Comparison of ENCODE assay signal across 8 cellular contexts in the genomic region with DNA sequence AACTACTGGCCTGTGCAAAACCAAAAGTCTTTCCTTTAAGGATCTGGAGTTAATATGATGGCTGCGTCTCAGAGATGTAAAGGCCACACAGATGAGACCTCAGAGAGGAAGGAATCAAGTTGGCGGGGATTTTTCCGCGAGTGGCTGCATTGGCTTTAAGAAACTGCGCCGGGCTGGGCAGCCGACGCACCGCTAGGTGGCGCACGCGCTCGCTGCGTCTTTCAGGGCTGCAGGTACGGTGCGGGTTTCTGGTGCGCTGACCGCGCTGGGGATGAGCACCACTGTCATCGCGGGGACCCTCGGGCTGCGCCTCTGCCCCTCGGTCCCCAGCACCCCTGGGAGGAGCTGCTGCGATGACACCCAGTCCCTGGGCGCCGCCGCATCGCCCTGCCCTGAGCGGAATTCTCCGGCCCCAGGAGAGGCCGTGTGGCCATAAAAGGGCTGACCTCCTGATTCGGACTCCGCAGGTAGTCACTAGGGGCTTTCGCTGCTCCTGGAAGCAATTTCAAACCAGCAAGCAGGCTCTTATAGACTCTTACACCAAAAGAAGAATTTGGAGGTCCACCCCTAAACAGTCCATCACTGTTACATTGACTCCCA.
DNase-seq lines count a peak whose midpoint lies in the region; ATAC-seq and TF ChIP-seq lines count a peak whose summit lies in the region.

No MANE protein-coding gene starts in this region.

- H3K27ac ChIP-seq in VCaP, result no peak overlapping the region

- peak; percentile 100 for TF ChIP-seq CTCF in VCaP (conservative IDR thresholded peaks at IDR 0.05)

- ATAC-seq in HG02970 (IDR thresholded peaks at IDR 0.05; ENCODE audit: low FRiP score, unreplicated experiment), result no peak

- DNase-seq in G401 (ENCODE audit: low spot score), result peak; percentile 72
- DNase-seq in M059J (ENCODE audit: low read depth), result peak; percentile 45
- DNase-seq in T47D (ENCODE audit: low read depth in 1 of 2, low spot score in 1 of 2), result peak; percentile 60 to 68
- DNase-seq in iris pigment epithelial cell (ENCODE audit: low read depth), result peak; percentile 40
- DNase-seq in stimulated activated CD4-positive, alpha-beta T cell treated with anti-CD3 and anti-CD28 coated beads, Interleukin-1b, Interleukin-23, amount 100 ng/mL, for 4 hours (ENCODE audit: low read depth in 2 of 2), result peak; percentile 40 to 53
- DNase-seq in DMS79 treated with DMSO at 0.1 percent for 48 hours (lab: John Stamatoyannopoulos, UW), result no peak

- in situ Hi-C loops in G401 (cut with HindIII; ENCODE audit: low sequenced_read_pairs) (no loop called here), T47D (cut with HindIII; ENCODE audit: low pct_unique_long_range_greater_than_20kb, low sequenced_read_pairs) (no loop called here)
